21 cellular contexts compared by ENCODE assay signal in the genomic region with DNA sequence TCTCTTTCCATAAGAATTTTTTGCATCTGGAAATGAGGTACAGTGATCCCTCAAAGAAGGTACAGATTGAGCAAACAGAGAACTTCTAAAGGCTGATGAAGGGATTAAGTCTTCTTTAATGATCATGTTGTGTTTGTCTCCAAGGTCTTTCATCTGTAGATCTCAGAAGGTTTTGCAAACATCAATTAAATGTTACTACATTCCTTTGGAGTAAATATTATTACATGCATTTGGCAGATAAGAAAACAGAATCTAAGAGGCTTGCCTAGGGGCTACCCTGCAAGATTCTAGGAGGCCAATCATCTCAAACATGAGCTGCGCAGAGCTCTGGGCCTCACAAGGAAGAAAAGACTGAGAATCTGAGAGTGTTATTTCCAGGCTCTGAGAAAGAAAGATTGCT.
DNase-seq lines count a peak whose midpoint lies in the region; ATAC-seq, FAIRE-seq and TF ChIP-seq lines count a peak whose summit lies in the region.
"Had no signal": no experiment of that assay in that cellular context is flagged by ENCODE, and none has a peak within 500 bp of the region (broad histone marks: within the 10 kb centered on the region; RNA-seq: fewer than 3 reads in every experiment).

No MANE protein-coding gene starts in this region.

- H4K12ac ChIP-seq in trophoblast cell (ENCODE audit: low read depth, low read length), result no peak overlapping the region

- in situ Hi-C loops in HepG2 (cut with HindIII; ENCODE audit: extremely low pct_ligation_motif_present, low pct_unique_long_range_greater_than_20kb) (no loop called here), brain microvascular endothelial cell (cut with HindIII; ENCODE audit: low pct_ligation_motif_present, low sequenced_read_pairs) (no loop called here)

- H3K27me3 ChIP-seq in HepG2 (ENCODE audit: control insufficient read depth in 1 of 2, insufficient read depth in 2 of 2, low read length in 2 of 2) (no peaks in the 10 kb centered on the region), right lobe of liver (no peaks in the 10 kb centered on the region), brain microvascular endothelial cell (replicated peaks) (no peaks in the 10 kb centered on the region), trophoblast cell (ENCODE audit: insufficient read depth, low read length) (no peaks in the 10 kb centered on the region)
- H3K27me3 ChIP-seq in CD4-positive, alpha-beta T cell (ENCODE audit: control insufficient read depth, insufficient read depth, low read length), result no peaks in the 10 kb centered on the region
- H3K27me3 ChIP-seq: Peyer's patch had no signal

- no peak overlapping the region for H4K8ac ChIP-seq in trophoblast cell (ENCODE audit: low read depth, low read length)

- no peaks in the 10 kb centered on the region for H3K27me3 Mint-ChIP-seq in CD4-positive, alpha-beta T cell
- H3K27me3 Mint-ChIP-seq in stimulated activated naive CD8-positive, alpha-beta T cell treated with anti-CD3 and anti-CD28 coated beads, Interleukin-15, amount 100 ng/mL, for 72 hours, result no peaks in the 10 kb centered on the region

- ATAC-seq in HepG2, result peak; percentile 32; the same call in 2 of the 3 replicates
- ATAC-seq in right lobe of liver, result no peak
- no peak for ATAC-seq in CD4-positive, alpha-beta T cell (ENCODE audit: poor library complexity)
- ATAC-seq in sciatic nerve, result no peak
- no peak for ATAC-seq in stimulated activated naive CD8-positive, alpha-beta T cell treated with anti-CD3 and anti-CD28 coated beads, Interleukin-15, amount 100 ng/mL, for 72 hours

- H3K36me3 ChIP-seq in HepG2 (replicated peaks in 1 of 2; ENCODE audit: control insufficient read depth in 1 of 2, insufficient read depth in 2 of 2, low read length in 2 of 2) (no peaks in the 10 kb centered on the region), right lobe of liver (no peaks in the 10 kb centered on the region), brain microvascular endothelial cell (replicated peaks) (no peaks in the 10 kb centered on the region), trophoblast cell (ENCODE audit: control insufficient read depth in 1 of 2, insufficient read depth in 2 of 2, low read length in 2 of 2) (no peaks in the 10 kb centered on the region)
- H3K36me3 ChIP-seq: Peyer's patch had no signal

- no peaks in the 10 kb centered on the region for H3K9me3 ChIP-seq in HepG2 (ENCODE audit: low read length)
- no peaks in the 10 kb centered on the region for H3K9me3 ChIP-seq in right lobe of liver
- peaks cover 2% of the 10 kb centered on the region for H3K9me3 ChIP-seq in trophoblast cell (ENCODE audit: insufficient read depth, low read depth, low read length)
- no peaks in the 10 kb centered on the region for H3K9me3 ChIP-seq in CD4-positive, alpha-beta T cell (ENCODE audit: control insufficient read depth, low read length)
- H3K9me3 ChIP-seq: Peyer's patch had no signal

- H3K79me2 ChIP-seq in HepG2 (ENCODE audit: insufficient read depth, low read length), result no peaks in the 10 kb centered on the region
- no peaks in the 10 kb centered on the region for H3K79me2 ChIP-seq in trophoblast cell (ENCODE audit: control insufficient read depth, insufficient read depth, low read length, poor library complexity)

- H3K9me3 Mint-ChIP-seq in CD4-positive, alpha-beta T cell, result peaks cover 3% of the 10 kb centered on the region
- peaks cover 5 to 8% of the 10 kb centered on the region in 2 donors for H3K9me3 Mint-ChIP-seq in stimulated activated naive CD8-positive, alpha-beta T cell treated with anti-CD3 and anti-CD28 coated beads, Interleukin-15, amount 100 ng/mL, for 72 hours

- intact Hi-C loops in HepG2 (cut with micrococcal nuclease; ENCODE audit: unreplicated experiment), result no loop called here
- intact Hi-C loops in right lobe of liver (cut with DNase I), result no loop called here
- intact Hi-C loops in CD4-positive, alpha-beta T cell (cut with DNase I, micrococcal nuclease), result loop anchor here in 1 of 2 experiments (10.0 kb wide), 1 partner anchor 512 kb away; no protein-coding TSS in a partner anchor
- intact Hi-C loops in sciatic nerve (cut with DNase I), result no loop called here

- WGBS in HepG2 (ENCODE audit: low lambda C conversion rate), result 28% methylated on average over 1 of the region's 1 CpG
- WGBS in right lobe of liver (ENCODE audit: insufficient coverage, low coverage, low lambda C conversion rate, missing lambda C conversion rate), result 100% methylated on average over 1 of the region's 1 CpG
- WGBS in trophoblast cell (ENCODE audit: extremely low coverage, insufficient coverage, insufficient read length), result no CpG with 5 or more reads among the region's 1 CpG

- no peak overlapping the region for H2AFZ ChIP-seq in HepG2 (ENCODE audit: low read length)
- H2AFZ ChIP-seq in trophoblast cell (ENCODE audit: insufficient read depth, low read length, poor library complexity), result no peak overlapping the region

- H3K4me1 Mint-ChIP-seq in CD4-positive, alpha-beta T cell (ENCODE audit: low read depth), result no peaks in the 10 kb centered on the region
- no peaks in the 10 kb centered on the region for H3K4me1 Mint-ChIP-seq in stimulated activated naive CD8-positive, alpha-beta T cell treated with anti-CD3 and anti-CD28 coated beads, Interleukin-15, amount 100 ng/mL, for 72 hours

- H3K4ac ChIP-seq in trophoblast cell (ENCODE audit: low read depth, low read length), result no peak overlapping the region

- no peak overlapping the region for H3K27ac Mint-ChIP-seq in CD4-positive, alpha-beta T cell
- no peak overlapping the region for H3K27ac Mint-ChIP-seq in stimulated activated naive CD8-positive, alpha-beta T cell treated with anti-CD3 and anti-CD28 coated beads, Interleukin-15, amount 100 ng/mL, for 72 hours
- H3K27ac Mint-ChIP-seq: IgD-negative memory B cell had no signal

- peak; percentile 75 for DNase-seq in HepG2 (ENCODE audit: low spot score)
- DNase-seq in right lobe of liver, result no peak
- DNase-seq in brain microvascular endothelial cell, result no peak
- peak; percentile 10 to 65 for DNase-seq in trophoblast cell
- no peak for DNase-seq in NCI-H1930 (lab: John Stamatoyannopoulos, UW)
- DNase-seq in CD4-positive, alpha-beta T cell, result no peak
- DNase-seq in sciatic nerve (ENCODE audit: low spot score), result no peak
- DNase-seq in stimulated activated naive CD8-positive, alpha-beta T cell treated with anti-CD3 and anti-CD28 coated beads, Interleukin-15, amount 100 ng/mL, for 72 hours, result no peak
- DNase-seq: H7, MM.1S, NCI-H2029 treated with DMSO at 0.1 percent for 48 hours, NCI-H2227 treated with DMSO at 0.1 percent for 48 hours, NCI-H510A, NCI-H69, OCI-M1, Peyer's patch, SHP77 treated with DMSO at 0.1 percent for 48 hours had no signal

- no peak overlapping the region for H2BK12ac ChIP-seq in trophoblast cell (ENCODE audit: low read length)

- no peak overlapping the region for H2BK5ac ChIP-seq in trophoblast cell (ENCODE audit: low read depth, low read length, poor library complexity)

- H4K20me1 ChIP-seq in HepG2 (ENCODE audit: insufficient read depth, low read length), result no peaks in the 10 kb centered on the region

- H3K4me1 ChIP-seq in HepG2 (ENCODE audit: insufficient read depth, low read length) (peaks cover 46% of the 10 kb centered on the region), right lobe of liver (no peaks in the 10 kb centered on the region), trophoblast cell (ENCODE audit: control insufficient read depth in 1 of 2, insufficient read depth in 2 of 2, low read length in 2 of 2) (peaks cover 0 to 7% of the 10 kb centered on the region in 2 experiments)
- H3K4me1 ChIP-seq: Peyer's patch had no signal

- peak; percentile 82 for FAIRE-seq in HepG2 (lab: Jason Lieb, UNC)
- FAIRE-seq: D721Med, GM18507 had no signal

- TF ChIP-seq EP300 in HepG2 (IDR thresholded peaks at IDR 0.05; ENCODE audit: low read depth in 2 of 2, low read length in 2 of 2) (peak in 1 of 2 experiments; percentile 91; a peak in 3 of 4 replicates), HepG2 (CRISPR knock-in tag; IDR thresholded peaks at IDR 0.05; ENCODE audit: borderline replicate concordance) (peak; percentile 73; the same call in 1 of the 2 replicates)

- no peak overlapping the region for H3K23ac ChIP-seq in trophoblast cell (ENCODE audit: low read length)

- H3K36me3 Mint-ChIP-seq in CD4-positive, alpha-beta T cell (ENCODE audit: low read depth), result no peaks in the 10 kb centered on the region
- H3K36me3 Mint-ChIP-seq: IgD-negative memory B cell had no signal

- no peak for TF ChIP-seq RAD21 in HepG2 (CRISPR knock-in tag; IDR thresholded peaks at IDR 0.05)

- CTCF ChIA-PET in HepG2 (lab: Yijun Ruan, JAX; ENCODE audit: low intra/inter-chr PET ratio, low total read pairs), result no interaction called here
- CTCF ChIA-PET in CD4-positive, alpha-beta T cell (lab: Charles Lee), result no interaction called here

- H2AK5ac ChIP-seq in trophoblast cell (ENCODE audit: low read length), result no peak overlapping the region

- H3K4me2 ChIP-seq in HepG2 (ENCODE audit: low read depth, low read length), result 0 out of 2 replicates have a peak overlapping the region, but pooled peaks have one; percentile 3
- no peak overlapping the region for H3K4me2 ChIP-seq in trophoblast cell (ENCODE audit: low read length)
- H3K4me2 ChIP-seq: KMS-11 had no signal

- POLR2A ChIA-PET in HepG2 (lab: Yijun Ruan, JAX), result interaction anchor here (1.1 kb wide), 1 partner anchor 40 kb away, joined by 3 read pairs; no protein-coding TSS in a partner anchor
- POLR2A ChIA-PET in CD4-positive, alpha-beta T cell (lab: Charles Lee), result no interaction called here

- no peak for TF ChIP-seq POLR2A in HepG2 (IDR thresholded peaks at IDR 0.05; ENCODE audit: insufficient read depth in 1 of 2, low read depth in 2 of 2, low read length in 2 of 2)
- no peak for TF ChIP-seq POLR2A in right lobe of liver (IDR thresholded peaks at IDR 0.05)

- H3K79me1 ChIP-seq in trophoblast cell (ENCODE audit: low read length), result no peaks in the 10 kb centered on the region

- H3K27ac ChIP-seq in HepG2 (ENCODE audit: extremely low read length, insufficient read depth, low read length) (no peak overlapping the region), right lobe of liver (no peak overlapping the region), brain microvascular endothelial cell (peak overlapping the region; percentile 90), trophoblast cell (ENCODE audit: low read depth, low read length) (no peak overlapping the region)
- H3K27ac ChIP-seq in CD4-positive, alpha-beta T cell (ENCODE audit: low read depth, low read length), result no peak overlapping the region
- H3K27ac ChIP-seq: KMS-11, Peyer's patch had no signal

- no peak overlapping the region for H3K4me3 ChIP-seq in HepG2 (replicated peaks in 1 of 3; ENCODE audit: insufficient read depth in 1 of 3, low read depth in 2 of 3, low read length in 3 of 3)
- H3K4me3 ChIP-seq in right lobe of liver, result no peak overlapping the region
- H3K4me3 ChIP-seq in brain microvascular endothelial cell (ENCODE audit: low read depth, low read length), result no peak overlapping the region
- no peak overlapping the region for H3K4me3 ChIP-seq in trophoblast cell (ENCODE audit: low read depth, low read length)
- H3K4me3 ChIP-seq: Peyer's patch had no signal

- no peak overlapping the region for H4K91ac ChIP-seq in trophoblast cell (ENCODE audit: low read depth, low read length)

- H3K4me3 Mint-ChIP-seq in CD4-positive, alpha-beta T cell, result no peak overlapping the region
- H3K4me3 Mint-ChIP-seq in stimulated activated naive CD8-positive, alpha-beta T cell treated with anti-CD3 and anti-CD28 coated beads, Interleukin-15, amount 100 ng/mL, for 72 hours, result no peak overlapping the region
- H3K4me3 Mint-ChIP-seq: IgD-negative memory B cell had no signal

- TF ChIP-seq CTCF in HepG2 (CRISPR knock-in tag; IDR thresholded peaks at IDR 0.05) (no peak), right lobe of liver (IDR thresholded peaks at IDR 0.05) (no peak), brain microvascular endothelial cell (IDR thresholded peaks at IDR 0.05; ENCODE audit: low read depth, low read length, missing control alignments) (no peak)
- TF ChIP-seq CTCF in CD4-positive, alpha-beta T cell (IDR thresholded peaks at IDR 0.05), result no peak

- no peak overlapping the region for H3K14ac ChIP-seq in trophoblast cell (ENCODE audit: low read length)

- no peak overlapping the region for H3K9ac ChIP-seq in HepG2 (ENCODE audit: insufficient read depth, low read depth, low read length)
- H3K9ac ChIP-seq in trophoblast cell (ENCODE audit: low read length), result no peak overlapping the region
- H3K9ac ChIP-seq: KMS-11 had no signal

- no peak overlapping the region for H3K18ac ChIP-seq in trophoblast cell (ENCODE audit: low read length)

- BruUV-seq in HepG2 (replicated peaks; lab: Mats Ljungman, UMichigan), result no TSS peak

- H2BK120ac ChIP-seq in trophoblast cell (ENCODE audit: insufficient read depth, low read length, poor library complexity), result no peak overlapping the region

Comparison
In these comparisons a context has a peak if more than half of its experiments do, and no peak if none do; other contexts are left out.
1. DNase-seq: peak in HepG2 (single experiment) and trophoblast cell (2 of 2); none in right lobe of liver (0 of 3), brain microvascular endothelial cell (single experiment), NCI-H1930 (0 of 2), CD4-positive, alpha-beta T cell (0 of 10), sciatic nerve (single experiment) and stimulated activated naive CD8-positive, alpha-beta T cell treated with anti-CD3 and anti-CD28 coated beads, Interleukin-15, amount 100 ng/mL, for 72 hours (0 of 2).